In genomic region chr2:240149943-240150784, GRCh38 we compare ENCODE assay signal across 9 cellular contexts. TPM values are rescaled to one million over a fixed set of nuclear protein-coding genes. Genes with fewer than 3 reads are reported as not detected.
DNase-seq lines count a peak whose midpoint lies in the region; ATAC-seq and TF ChIP-seq lines count a peak whose summit lies in the region.
"Had no signal": no experiment of that assay in that cellular context is flagged by ENCODE, and none has a peak within 500 bp of the region (broad histone marks: within the 10 kb centered on the region; RNA-seq: fewer than 3 reads in every experiment).

No MANE protein-coding gene starts in this region.

- TF ChIP-seq POLR2A in HCT116 (IDR thresholded peaks at IDR 0.05; ENCODE audit: borderline replicate concordance, extremely low read depth, insufficient read depth, insufficient read length) (no peak), tibial nerve (IDR thresholded peaks at IDR 0.05) (no peak)

- ATAC-seq in HCT116 (peak; percentile 92), GM21526 (IDR thresholded peaks at IDR 0.05; ENCODE audit: low FRiP score, unreplicated experiment) (no peak), GM18861 (IDR thresholded peaks at IDR 0.05; ENCODE audit: unreplicated experiment) (no peak)

- H3K36me3 ChIP-seq in HCT116 (ENCODE audit: control insufficient read depth in 1 of 2, insufficient read depth in 2 of 2, low read length in 2 of 2): no peaks in the 10 kb centered on the region
- no peaks in the 10 kb centered on the region for H3K36me3 ChIP-seq in SK-N-SH (replicated peaks in 1 of 2; ENCODE audit: control insufficient read depth in 1 of 2, insufficient read depth in 2 of 2, low read length in 1 of 2)
- H3K36me3 ChIP-seq in tibial nerve: no peaks in the 10 kb centered on the region

- H2AFZ ChIP-seq in HCT116 (ENCODE audit: low read depth, low read length, poor library complexity, severe bottlenecking) (no peak overlapping the region), SK-N-SH (ENCODE audit: low read depth) (no peak overlapping the region)

- no TSS peak for BruUV-seq in HCT116 (replicated peaks; lab: Mats Ljungman, UMichigan)

- H3K27me3 ChIP-seq in HCT116 (ENCODE audit: insufficient read depth, low read length): 0 out of 2 replicates have a peak, but pooled peaks cover 6% of the 10 kb centered on the region
- H3K27me3 ChIP-seq in SK-N-SH (ENCODE audit: insufficient read depth): no peaks in the 10 kb centered on the region
- H3K27me3 ChIP-seq in tibial nerve: peaks cover 0 to 21% of the 10 kb centered on the region in 2 donors

- CTCF ChIA-PET in HCT116 (lab: Charles Lee): interaction anchor here (0.9 to 1.7 kb wide), 5 partner anchors 9 to 347 kb away, joined by 3 to 6 read pairs (median 4); no protein-coding TSS in a partner anchor
- CTCF ChIA-PET in SK-N-SH (lab: Yijun Ruan, JAX): interaction anchor here (0.6 to 3.4 kb wide), 43 partner anchors 9 to 308 kb away, joined by 3 to 35 read pairs (median 4); partner anchors contain the start of genes GPC1 and OTOS

- no peaks in the 10 kb centered on the region for H3F3A ChIP-seq in SK-N-SH (replicated peaks; ENCODE audit: insufficient read depth)

- POLR2A ChIA-PET in HCT116 (lab: Charles Lee): no interaction called here
- POLR2A ChIA-PET in SK-N-SH (lab: Yijun Ruan, JAX): interaction anchor here (1.5 kb wide), 1 partner anchor 286 kb away, joined by 8 read pairs; no protein-coding TSS in a partner anchor

- WGBS in SK-N-SH (ENCODE audit: low lambda C conversion rate): 22% methylated on average over 4 of the region's 12 CpGs
- 26 to 37% methylated on average over 12 of the region's 12 CpGs for WGBS in tibial nerve, 2 donors

- TF ChIP-seq RAD21 in HCT116 (IDR thresholded peaks at IDR 0.05; ENCODE audit: low read depth) (peak; percentile 84), SK-N-SH (IDR thresholded peaks at IDR 0.05; ENCODE audit: low read length) (peak; percentile 76)

- peak; percentile 51 to 90 (median 86); a peak in 5 of 6 replicates for TF ChIP-seq CTCF in HCT116 (IDR thresholded peaks at IDR 0.05 in 2 of 3, conservative IDR thresholded peaks at IDR 0.05 in 1 of 3; ENCODE audit: borderline replicate concordance in 1 of 3, insufficient read depth in 1 of 3, low read depth in 2 of 3, low read length in 2 of 3)
- TF ChIP-seq CTCF in SK-N-SH (IDR thresholded peaks at IDR 0.05): peak; percentile 70
- TF ChIP-seq CTCF in tibial nerve (IDR thresholded peaks at IDR 0.05): peak; percentile 34 to 61 (median 43)

- intact Hi-C loops in HCT116 (cut with micrococcal nuclease): loop anchor here (5.0 kb wide), 1 partner anchor 302 kb away; no protein-coding TSS in a partner anchor

- H3K9me2 ChIP-seq in HCT116 (ENCODE audit: insufficient read depth) (no peaks in the 10 kb centered on the region), SK-N-SH (no peaks in the 10 kb centered on the region)

- DNase-seq in COLO829 (ENCODE audit: low spot score): peak; percentile 47
- DNase-seq in HCT116 (ENCODE audit: low read depth, low spot score): peak; percentile 33
- peak; percentile 88 for DNase-seq in SK-N-SH
- peak in 39 of 61 donors; percentile 5 to 58 (median 26) for DNase-seq in caudate nucleus (lab: John Stamatoyannopoulos, UW)
- DNase-seq in lung microvascular endothelial cell (ENCODE audit: low read depth in 2 of 2): peak; percentile 41 to 43
- DNase-seq in tibial nerve (ENCODE audit: low spot score in 2 of 2): no peak

- H3K4me1 ChIP-seq in HCT116 (ENCODE audit: control insufficient read depth in 1 of 2, insufficient read depth in 2 of 2, low read length in 2 of 2): no peaks in the 10 kb centered on the region
- peaks cover 0 to 17% of the 10 kb centered on the region in 2 experiments; a peak in 1 of 4 replicates for H3K4me1 ChIP-seq in SK-N-SH (ENCODE audit: control insufficient read depth in 1 of 2, insufficient read depth in 2 of 2, low read depth in 1 of 2, low read length in 1 of 2)
- peaks cover 0 to 5% (median 0%) of the 10 kb centered on the region in 4 donors for H3K4me1 ChIP-seq in tibial nerve

- H4K20me1 ChIP-seq in HCT116 (ENCODE audit: insufficient read depth) (no peaks in the 10 kb centered on the region), SK-N-SH (ENCODE audit: insufficient read depth) (no peaks in the 10 kb centered on the region)

- H3K79me2 ChIP-seq in HCT116 (ENCODE audit: insufficient read depth, low read length): no peaks in the 10 kb centered on the region
- no peaks in the 10 kb centered on the region for H3K79me2 ChIP-seq in SK-N-SH (ENCODE audit: insufficient read depth)

- no peak overlapping the region for H3K9ac ChIP-seq in HCT116 (ENCODE audit: low read length)
- H3K9ac ChIP-seq in SK-N-SH: no peak overlapping the region

- H3K27ac ChIP-seq in HCT116 (ENCODE audit: low read depth, low read length) (no peak overlapping the region), SK-N-SH (ENCODE audit: low read depth in 2 of 2, low read length in 1 of 2) (no peak overlapping the region), caudate nucleus (ENCODE audit: low read depth, low read length) (no peak overlapping the region), tibial nerve (no peak overlapping the region)

- RAD21 ChIA-PET in HCT116 (lab: Charles Lee; ENCODE audit: low non-redundant PET in 1 of 2, low total read pairs in 2 of 2, uncharacterized antibody in 2 of 2, unreplicated experiment in 2 of 2): interaction anchor here in 1 of 2 experiments (0.6 kb wide), 1 partner anchor 125 kb away, joined by 3 read pairs; no protein-coding TSS in a partner anchor

- H3K9me3 ChIP-seq in HCT116 (ENCODE audit: control insufficient read depth in 1 of 2, insufficient read depth in 1 of 2, low read depth in 1 of 2, low read length in 2 of 2) (peaks cover 0 to 2% of the 10 kb centered on the region in 2 experiments; a peak in 1 of 4 replicates), SK-N-SH (no peaks in the 10 kb centered on the region), tibial nerve (peaks cover 0 to 10% (median 0%) of the 10 kb centered on the region in 4 donors)

- peak overlapping the region; percentile 40 for H3K4me2 ChIP-seq in HCT116 (ENCODE audit: low read length)
- H3K4me2 ChIP-seq in SK-N-SH: no peak overlapping the region

- H3K4me3 ChIP-seq in HCT116 (replicated peaks in 1 of 2; ENCODE audit: low read depth in 1 of 2, low read length in 2 of 2): no peak overlapping the region
- no peak overlapping the region for H3K4me3 ChIP-seq in SK-N-SH (ENCODE audit: low read depth in 2 of 2, low read length in 1 of 2)
- no peak overlapping the region for H3K4me3 ChIP-seq in tibial nerve

- TF ChIP-seq EP300 in SK-N-SH (IDR thresholded peaks at IDR 0.05; ENCODE audit: borderline replicate concordance in 1 of 2, low read depth in 1 of 2, low read length in 1 of 2) (no peak), tibial nerve (IDR thresholded peaks at IDR 0.05) (no peak)

TF ChIP-seq in HCT116, 20 proteins besides CTCF, POLR2A, EP300 and RAD21 (continues in another document):
- TF ChIP-seq SP1 (IDR thresholded peaks at IDR 0.05; ENCODE audit: low read depth) (no peak), CEBPB (IDR thresholded peaks at IDR 0.05; ENCODE audit: low read depth) (no peak), FOSL1 (IDR thresholded peaks at IDR 0.05; ENCODE audit: low read depth) (no peak), EGR1 (IDR thresholded peaks at IDR 0.05; ENCODE audit: low read depth) (no peak), MAX (IDR thresholded peaks at IDR 0.05) (no peak), EZH2phosphoT487 (IDR thresholded peaks at IDR 0.05; ENCODE audit: borderline replicate concordance) (no peak), EZH2 (IDR thresholded peaks at IDR 0.05) (no peak), ZFX (IDR thresholded peaks at IDR 0.05) (no peak)

TF ChIP-seq in SK-N-SH, 30 proteins besides CTCF, POLR2A, EP300 and RAD21:
- TF ChIP-seq GATA2 (CRISPR knock-in tag; IDR thresholded peaks at IDR 0.05) (no peak), CHD2 (IDR thresholded peaks at IDR 0.05; ENCODE audit: low read length, partially characterized antibody) (no peak), TEAD4 (IDR thresholded peaks at IDR 0.05; ENCODE audit: borderline replicate concordance, insufficient read depth) (no peak), SMC3 (IDR thresholded peaks at IDR 0.05; ENCODE audit: low read depth, low read length) (peak; percentile 77), FOXM1 (IDR thresholded peaks at IDR 0.05; ENCODE audit: low read depth) (no peak), POLR2AphosphoS5 (IDR thresholded peaks at IDR 0.05; ENCODE audit: low read depth, low read length) (no peak), NRF1 (IDR thresholded peaks at IDR 0.05; ENCODE audit: low read depth, low read length) (0 out of 2 replicates have a peak, but pooled peaks have one; percentile 2), RFX5 (IDR thresholded peaks at IDR 0.05; ENCODE audit: low read length) (no peak)

RNA-seq across cellular contexts. Expression of gene OTOS, which starts 9.7 kb away (rescaled TPM):
- total RNA-seq in HCT116 (2021; ENCODE audit: unreplicated experiment): not detected
- not detected in 2 replicates for polyA plus RNA-seq in HCT116 (2012)
- not detected in 2 replicates for polyA plus RNA-seq in SK-N-SH (2012; rRNA removed)
- not detected in 2 replicates for polyA plus RNA-seq in SK-N-SH (2012; cell fraction: cytosol; rRNA removed)
- polyA plus RNA-seq in SK-N-SH (2012; cell fraction: nucleus; rRNA removed): not detected in 2 replicates
- not detected in 2 replicates for total RNA-seq in lung microvascular endothelial cell
- not detected for total RNA-seq in tibial nerve
- polyA plus RNA-seq: IgD-negative memory B cell had no signal

RNA-seq across cellular contexts. Expression of gene COPS9, which starts 14.1 kb away (rescaled TPM):
- total RNA-seq in HCT116 (2021; ENCODE audit: unreplicated experiment) (111 TPM), lung microvascular endothelial cell (164 and 201 TPM in 2 replicates), tibial nerve (100 to 1,000 TPM in 3 of 4 donors, 10 to 100 TPM in 1; 94.8 to 224 (median 141) TPM)
- 92.6 and 147 TPM in 2 replicates for polyA plus RNA-seq in HCT116 (2012)
- polyA plus RNA-seq in SK-N-SH (2012; rRNA removed): 511 and 717 TPM in 2 replicates
- 598 and 644 TPM in 2 replicates for polyA plus RNA-seq in SK-N-SH (2012; cell fraction: cytosol; rRNA removed)
- polyA plus RNA-seq in SK-N-SH (2012; cell fraction: nucleus; rRNA removed): 162 and 319 TPM in 2 replicates

Comparison
In these comparisons a context has a peak if more than half of its experiments do, and no peak if none do; other contexts are left out.
1. DNase-seq: peak in COLO829 (single experiment), HCT116 (single experiment), SK-N-SH (single experiment), caudate nucleus (39 of 61) and lung microvascular endothelial cell (2 of 2); none in tibial nerve (0 of 2).
2. Peak in every context shown above with its lines, with median percentiles within 50 percentile points of each other: CTCF ChIP-seq.